9 cellular contexts compared by ENCODE assay signal in genomic region chr17:49496866-49497146, GRCh38. TPM values are rescaled to one million over a fixed set of nuclear protein-coding genes. Genes with fewer than 3 reads are reported as not detected.
DNase-seq lines count a peak whose midpoint lies in the region; ATAC-seq, FAIRE-seq and TF ChIP-seq lines count a peak whose summit lies in the region.
"Had no signal": no experiment of that assay in that cellular context is flagged by ENCODE, and none has a peak within 500 bp of the region (broad histone marks: within the 10 kb centered on the region; RNA-seq: fewer than 3 reads in every experiment).

No MANE protein-coding gene starts in this region.

- H3K4me2 ChIP-seq in astrocyte (ENCODE audit: low read length): peak overlapping the region; percentile 69

- no peaks in the 10 kb centered on the region for H3K36me3 Mint-ChIP-seq in activated CD4-positive, alpha-beta T cell treated with anti-CD3 and anti-CD28 coated beads, Interleukin-2, amount 10 ng/mL, durations not matched to agents 7 days and 5 days (ENCODE audit: low read depth)
- H3K36me3 Mint-ChIP-seq in astrocyte (ENCODE audit: low read depth, unreplicated experiment): no peaks in the 10 kb centered on the region

- H3K4me1 Mint-ChIP-seq in activated CD4-positive, alpha-beta T cell treated with anti-CD3 and anti-CD28 coated beads, Interleukin-2, amount 10 ng/mL, durations not matched to agents 7 days and 5 days: peaks cover 23% of the 10 kb centered on the region
- no peaks in the 10 kb centered on the region for H3K4me1 Mint-ChIP-seq in astrocyte (ENCODE audit: low read depth, unreplicated experiment)

- peaks cover 8% of the 10 kb centered on the region for H3K4me1 ChIP-seq in astrocyte (ENCODE audit: insufficient read depth, low read length)
- H3K4me1 ChIP-seq in lower lobe of right lung: peaks cover 29% of the 10 kb centered on the region
- H3K4me1 ChIP-seq in testis: peaks cover 24% of the 10 kb centered on the region

- no peak overlapping the region for H3K9ac ChIP-seq in astrocyte (ENCODE audit: low read length)

- H3K27ac ChIP-seq in astrocyte (ENCODE audit: low read depth, low read length) (no peak overlapping the region), lower lobe of right lung (no peak overlapping the region), testis (peak overlapping the region in 1 of 2 donors; percentile 24)
- H3K27ac ChIP-seq: HL-60 had no signal

- intact Hi-C loops in lower lobe of right lung (cut with DNase I): no loop called here
- intact Hi-C loops in testis (cut with DNase I; ENCODE audit: low total_unique reads): loop anchor here (5.0 kb wide), 1 partner anchor 55 kb away; no protein-coding TSS in a partner anchor

- no peak for DNase-seq in activated CD4-positive, alpha-beta T cell treated with anti-CD3 and anti-CD28 coated beads, Interleukin-2, amount 10 ng/mL, durations not matched to agents 7 days and 5 days
- no peak for DNase-seq in activated CD4-positive, alpha-beta T cell treated with anti-CD3 and anti-CD28 coated beads, Interleukin-2, amount 50 U/mL, for 48 hours
- DNase-seq in astrocyte (ENCODE audit: low read depth) (no peak), lower lobe of right lung (no peak), testis (no peak), DMS 273 (lab: John Stamatoyannopoulos, UW; ENCODE audit: unreplicated experiment) (no peak)

- H3K9me3 Mint-ChIP-seq in activated CD4-positive, alpha-beta T cell treated with anti-CD3 and anti-CD28 coated beads, Interleukin-2, amount 10 ng/mL, durations not matched to agents 7 days and 5 days: no peaks in the 10 kb centered on the region
- H3K9me3 Mint-ChIP-seq in astrocyte (ENCODE audit: unreplicated experiment): peaks cover 2% of the 10 kb centered on the region

- H3K4me3 Mint-ChIP-seq in activated CD4-positive, alpha-beta T cell treated with anti-CD3 and anti-CD28 coated beads, Interleukin-2, amount 10 ng/mL, durations not matched to agents 7 days and 5 days: peak overlapping the region; percentile 27
- H3K4me3 Mint-ChIP-seq in astrocyte (ENCODE audit: unreplicated experiment): no peak overlapping the region

- POLR2A ChIA-PET in activated CD4-positive, alpha-beta T cell treated with anti-CD3 and anti-CD28 coated beads, Interleukin-2, amount 10 ng/mL, durations not matched to agents 7 days and 5 days (lab: Charles Lee): no interaction called here

- H3K27me3 Mint-ChIP-seq in activated CD4-positive, alpha-beta T cell treated with anti-CD3 and anti-CD28 coated beads, Interleukin-2, amount 10 ng/mL, durations not matched to agents 7 days and 5 days: peaks cover 72% of the 10 kb centered on the region
- H3K27me3 Mint-ChIP-seq in astrocyte (ENCODE audit: low read depth, unreplicated experiment): peaks cover 75% of the 10 kb centered on the region

- no peaks in the 10 kb centered on the region for H3K79me2 ChIP-seq in astrocyte (ENCODE audit: insufficient read depth, low read length)

- WGBS in testis, 2 donors: 3% methylated on average over 11 of the region's 13 CpGs; no CpG with 5 or more reads in 1 of the 2 donors

- no peak for TF ChIP-seq POLR2A in testis (IDR thresholded peaks at IDR 0.05)

- TF ChIP-seq CTCF in astrocyte (IDR thresholded peaks at IDR 0.05; ENCODE audit: insufficient read depth, low read depth, low read length) (no peak), lower lobe of right lung (IDR thresholded peaks at IDR 0.05) (no peak), testis (IDR thresholded peaks at IDR 0.05) (no peak)

- peak overlapping the region; percentile 47 for H2AFZ ChIP-seq in astrocyte (ENCODE audit: low read depth, low read length)

- H3K4me3 ChIP-seq in astrocyte (ENCODE audit: insufficient read depth, low read depth, low read length): no peak overlapping the region
- peak overlapping the region; percentile 54 for H3K4me3 ChIP-seq in lower lobe of right lung
- H3K4me3 ChIP-seq in testis: peak overlapping the region; percentile 45 to 52

- H4K20me1 ChIP-seq in astrocyte (ENCODE audit: insufficient read depth, low read length): peaks cover 8% of the 10 kb centered on the region

- H3K27ac Mint-ChIP-seq in activated CD4-positive, alpha-beta T cell treated with anti-CD3 and anti-CD28 coated beads, Interleukin-2, amount 10 ng/mL, durations not matched to agents 7 days and 5 days: no peak overlapping the region
- peak overlapping the region; percentile 53 for H3K27ac Mint-ChIP-seq in astrocyte (ENCODE audit: unreplicated experiment)

- no peaks in the 10 kb centered on the region for H3K36me3 ChIP-seq in astrocyte (ENCODE audit: insufficient read depth, low read length)
- H3K36me3 ChIP-seq in lower lobe of right lung: no peaks in the 10 kb centered on the region
- H3K36me3 ChIP-seq in testis (ENCODE audit: low read depth, missing control alignments): no peaks in the 10 kb centered on the region

- ATAC-seq in lower lobe of right lung: no peak
- no peak for ATAC-seq in HG02970 (IDR thresholded peaks at IDR 0.05; ENCODE audit: low FRiP score, unreplicated experiment)
- no peak for ATAC-seq in HG02571 (IDR thresholded peaks at IDR 0.05; ENCODE audit: unreplicated experiment)

- FAIRE-seq in astrocyte (lab: Jason Lieb, UNC): no peak

- H3K9me3 ChIP-seq in astrocyte (ENCODE audit: insufficient read depth, low read depth, low read length) (no peaks in the 10 kb centered on the region), lower lobe of right lung (no peaks in the 10 kb centered on the region), testis (no peaks in the 10 kb centered on the region)

- H3K27me3 ChIP-seq in astrocyte (ENCODE audit: insufficient read depth, low read length): peaks cover 76% of the 10 kb centered on the region
- H3K27me3 ChIP-seq in lower lobe of right lung (ENCODE audit: low read depth): peaks cover 74% of the 10 kb centered on the region
- H3K27me3 ChIP-seq in testis: no peaks in the 10 kb centered on the region

- CTCF ChIA-PET in activated CD4-positive, alpha-beta T cell treated with anti-CD3 and anti-CD28 coated beads, Interleukin-2, amount 10 ng/mL, durations not matched to agents 7 days and 5 days (lab: Charles Lee): interaction anchor here (0.5 to 5.3 kb wide), 13 partner anchors 8 to 413 kb away, joined by 3 to 31 read pairs (median 4); no protein-coding TSS in a partner anchor

RNA-seq across cellular contexts. Expression of gene NGFR, which starts 1.7 kb away (rescaled TPM):
- total RNA-seq in activated CD4-positive, alpha-beta T cell treated with anti-CD3 and anti-CD28 coated beads, Interleukin-2, amount 10 ng/mL, durations not matched to agents 7 days and 5 days: under 1 TPM in 1 of 2 experiments, not detected in 1; 0.07 TPM
- 0.64 and 1.0 TPM in 2 replicates for total RNA-seq in astrocyte
- 2.3 TPM for total RNA-seq in lower lobe of right lung
- total RNA-seq in testis: 10 to 100 TPM; 11.3 to 20.6 TPM
- polyA plus RNA-seq in testis (ENCODE audit: insufficient read depth, low read depth, low replicate concordance): 21.5 TPM
